In genomic region chr17:45585037-45585437, GRCh38 we compare ENCODE assay signal across 8 cellular contexts.
DNase-seq lines count a peak whose midpoint lies in the region; ATAC-seq and TF ChIP-seq lines count a peak whose summit lies in the region.
"Not testable (repeated sequence)": the region's sequence is repeated elsewhere in the genome, so short reads cannot be mapped to it uniquely, and the experiment has no call there.

No MANE protein-coding gene starts in this region.

- intact Hi-C loops in activated CD4-positive, alpha-beta T cell treated with anti-CD3 and anti-CD28 coated beads, Interleukin-2, amount 10 ng/mL, durations not matched to agents 24 days and 14 days (cut with micrococcal nuclease), result not testable (repeated sequence)
- intact Hi-C loops in psoas muscle (cut with DNase I), result loop anchor here in 1 of 2 donors (5.0 to 10.0 kb wide), 2 partner anchors 150 to 363 kb away; partner anchors contain the start of genes ARHGAP27 and FMNL1

- not testable (repeated sequence) for H3K27me3 Mint-ChIP-seq in activated CD4-positive, alpha-beta T cell treated with anti-CD3 and anti-CD28 coated beads, Interleukin-2, amount 10 ng/mL, durations not matched to agents 24 days and 14 days

- H3K9ac ChIP-seq in iPS-15b (ENCODE audit: low read depth, low read length), result peak overlapping the region; percentile 24

- peak; percentile 47 for TF ChIP-seq CTCF in GM12864 (IDR thresholded peaks at IDR 0.05; ENCODE audit: low read depth, low read length, missing control alignments)
- peak; percentile 8 for TF ChIP-seq CTCF in psoas muscle (IDR thresholded peaks at IDR 0.05)
- not testable (repeated sequence) for TF ChIP-seq CTCF in suprapubic skin (IDR thresholded peaks at IDR 0.05)

- H3K4me3 Mint-ChIP-seq in activated CD4-positive, alpha-beta T cell treated with anti-CD3 and anti-CD28 coated beads, Interleukin-2, amount 10 ng/mL, durations not matched to agents 24 days and 14 days, result peak overlapping the region; percentile 93

- H3K9me3 ChIP-seq in iPS-15b (ENCODE audit: control insufficient read depth, insufficient read depth, low read length); psoas muscle; suprapubic skin: not testable (repeated sequence)

- H3K27ac Mint-ChIP-seq in activated CD4-positive, alpha-beta T cell treated with anti-CD3 and anti-CD28 coated beads, Interleukin-2, amount 10 ng/mL, durations not matched to agents 24 days and 14 days, result peak overlapping the region; percentile 98

- TF ChIP-seq POLR2A in suprapubic skin (IDR thresholded peaks at IDR 0.05), result peak in 1 of 2 donors; percentile 31

- ATAC-seq in psoas muscle, result peak; percentile 83 to 87 (median 84)

- peak overlapping the region; percentile 94 for H3K27ac ChIP-seq in caudate nucleus (ENCODE audit: low read depth, low read length)
- peak overlapping the region; percentile 37 for H3K27ac ChIP-seq in psoas muscle
- H3K27ac ChIP-seq in suprapubic skin, result peak overlapping the region; percentile 94

- TF ChIP-seq EP300 in suprapubic skin (IDR thresholded peaks at IDR 0.05), result not testable (repeated sequence)

- peak; percentile 58 for DNase-seq in GM12864 (ENCODE audit: low read depth)
- DNase-seq in H7, result peak; percentile 88
- DNase-seq in HuH-7 (ENCODE audit: low spot score), result peak; percentile 63
- peak; percentile 97 for DNase-seq in activated CD4-positive, alpha-beta T cell treated with anti-CD3 and anti-CD28 coated beads, Interleukin-2, amount 10 ng/mL, durations not matched to agents 24 days and 14 days
- not testable (repeated sequence) for DNase-seq in caudate nucleus (lab: John Stamatoyannopoulos, UW)
- DNase-seq in psoas muscle, result peak; percentile 85 to 89
- peak; percentile 91 to 93 for DNase-seq in suprapubic skin (ENCODE audit: low spot score in 2 of 2)

- H3K36me3 Mint-ChIP-seq in activated CD4-positive, alpha-beta T cell treated with anti-CD3 and anti-CD28 coated beads, Interleukin-2, amount 10 ng/mL, durations not matched to agents 24 days and 14 days (ENCODE audit: low read depth), result peaks cover 21% of the 10 kb centered on the region

- 0 to 1% (median 1%) methylated on average over 32 to 40 of the region's 40 CpGs for WGBS in psoas muscle, 3 donors
- WGBS in suprapubic skin, result 1% methylated on average over 16 of the region's 40 CpGs

- peaks cover 40% of the 10 kb centered on the region for H3K4me1 Mint-ChIP-seq in activated CD4-positive, alpha-beta T cell treated with anti-CD3 and anti-CD28 coated beads, Interleukin-2, amount 10 ng/mL, durations not matched to agents 24 days and 14 days

- H3K4me3 ChIP-seq in GM12864 (ENCODE audit: low read depth, low read length), result peak overlapping the region; percentile 75
- H3K4me3 ChIP-seq in H7 (ENCODE audit: insufficient read depth, low read depth, low read length), result peak overlapping the region; percentile 73
- peak overlapping the region; percentile 95 for H3K4me3 ChIP-seq in iPS-15b (ENCODE audit: low read depth, low read length)
- peak overlapping the region; percentile 71 for H3K4me3 ChIP-seq in psoas muscle
- H3K4me3 ChIP-seq in suprapubic skin, result peak overlapping the region; percentile 92

- not testable (repeated sequence) for H3K9me3 Mint-ChIP-seq in activated CD4-positive, alpha-beta T cell treated with anti-CD3 and anti-CD28 coated beads, Interleukin-2, amount 10 ng/mL, durations not matched to agents 24 days and 14 days

- H3K4me1 ChIP-seq in iPS-15b (ENCODE audit: control insufficient read depth, insufficient read depth, low read length), result not testable (repeated sequence)
- H3K4me1 ChIP-seq in psoas muscle (peaks cover 29% of the 10 kb centered on the region), suprapubic skin (peaks cover 40% of the 10 kb centered on the region)

- not testable (repeated sequence) for H3K36me3 ChIP-seq in H7 (replicated peaks; ENCODE audit: control insufficient read depth, insufficient read depth, low read length); iPS-15b (ENCODE audit: control insufficient read depth, insufficient read depth, low read length); psoas muscle (ENCODE audit: insufficient read depth in 1 of 2, low read depth in 1 of 2); suprapubic skin

- H3K27me3 ChIP-seq in H7 (ENCODE audit: control insufficient read depth, insufficient read depth, low read length); iPS-15b (ENCODE audit: control insufficient read depth, insufficient read depth, low read length); suprapubic skin: not testable (repeated sequence)
- peaks cover 0 to 42% (median 13%) of the 10 kb centered on the region in 3 donors for H3K27me3 ChIP-seq in psoas muscle (ENCODE audit: insufficient read depth in 3 of 3, low read length in 2 of 3)

Comparison
In these comparisons a context has a peak if more than half of its experiments do, and no peak if none do; other contexts are left out.
1. H3K27ac ChIP-seq: peak in every context shown above with its lines; median percentile 94 in caudate nucleus; 94 in suprapubic skin; 37 in psoas muscle.